In the genomic region with DNA sequence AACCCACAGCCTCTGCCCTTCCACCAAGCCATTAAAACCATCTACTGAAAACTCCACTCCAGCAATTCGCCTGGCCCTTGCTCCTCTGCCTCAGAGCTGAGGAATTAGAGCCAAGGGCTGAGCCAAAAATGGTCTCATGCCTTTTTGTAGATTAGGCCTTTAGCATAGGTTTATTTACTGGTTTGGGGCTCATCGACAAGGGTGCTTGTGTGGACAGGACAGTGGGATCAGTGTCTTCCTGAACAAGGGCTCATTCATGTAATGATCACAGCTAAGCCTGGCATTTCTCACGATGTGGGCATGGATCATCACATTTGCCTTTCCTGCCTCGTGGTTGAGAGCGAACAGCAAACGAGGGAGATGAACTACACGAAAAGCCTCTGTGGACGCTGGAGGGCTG, we compare ENCODE assay signal across 11 cellular contexts. TPM values are rescaled to one million over a fixed set of nuclear protein-coding genes. Genes with fewer than 3 reads are reported as not detected.
"Had no signal": no experiment of that assay in that cellular context is flagged by ENCODE, and none has a peak within 500 bp of the region (broad histone marks: within the 10 kb centered on the region; RNA-seq: fewer than 3 reads in every experiment).

No MANE protein-coding gene starts in this region.

- H3K36me3 ChIP-seq: ascending aorta, tibial nerve, vagina had no signal

- H3K27me3 ChIP-seq: ascending aorta, vagina had no signal

- H3K4me3 Mint-ChIP-seq: activated CD4-positive, alpha-beta T cell treated with anti-CD3 and anti-CD28 coated beads, Interleukin-2, amount 10 ng/mL, durations not matched to agents 7 days and 5 days; immature natural killer cell; naive B cell; stimulated activated memory B cell treated with anti-CD40 and anti-IgM and Interleukin-4, amounts not matched to agents 10 μg/mL and 1 μg/mL and 100 μg/mL, for 72 hours had no signal

- H3K9me3 ChIP-seq: ascending aorta, tibial nerve, vagina had no signal

- H3K27ac Mint-ChIP-seq: activated CD4-positive, alpha-beta T cell treated with anti-CD3 and anti-CD28 coated beads, Interleukin-2, amount 10 ng/mL, durations not matched to agents 7 days and 5 days; naive B cell; stimulated activated memory B cell treated with anti-CD40 and anti-IgM and Interleukin-4, amounts not matched to agents 10 μg/mL and 1 μg/mL and 100 μg/mL, for 72 hours had no signal

- H3K4me1 ChIP-seq: ascending aorta, parathyroid adenoma, vagina had no signal

- H3K9me3 Mint-ChIP-seq: activated CD4-positive, alpha-beta T cell treated with anti-CD3 and anti-CD28 coated beads, Interleukin-2, amount 10 ng/mL, durations not matched to agents 7 days and 5 days; immature natural killer cell; stimulated activated memory B cell treated with anti-CD40 and anti-IgM and Interleukin-4, amounts not matched to agents 10 μg/mL and 1 μg/mL and 100 μg/mL, for 72 hours had no signal

- H3K27ac ChIP-seq: ascending aorta, parathyroid adenoma, vagina had no signal

- H3K79me2 ChIP-seq: parathyroid adenoma had no signal

- H3K9ac ChIP-seq: parathyroid adenoma had no signal

- H3K4me1 Mint-ChIP-seq: activated CD4-positive, alpha-beta T cell treated with anti-CD3 and anti-CD28 coated beads, Interleukin-2, amount 10 ng/mL, durations not matched to agents 7 days and 5 days; immature natural killer cell; naive B cell; stimulated activated memory B cell treated with anti-CD40 and anti-IgM and Interleukin-4, amounts not matched to agents 10 μg/mL and 1 μg/mL and 100 μg/mL, for 72 hours had no signal

- H3K36me3 Mint-ChIP-seq: immature natural killer cell; naive B cell; stimulated activated memory B cell treated with anti-CD40 and anti-IgM and Interleukin-4, amounts not matched to agents 10 μg/mL and 1 μg/mL and 100 μg/mL, for 72 hours had no signal

- H2AFZ ChIP-seq: parathyroid adenoma had no signal

- H3K4me3 ChIP-seq: ascending aorta, lung, tibial nerve, vagina had no signal

RNA-seq across cellular contexts. Expression of gene PHF24, which starts 59.2 kb away (rescaled TPM):
- total RNA-seq: activated CD4-positive, alpha-beta T cell treated with anti-CD3 and anti-CD28 coated beads, Interleukin-2, amount 10 ng/mL, durations not matched to agents 7 days and 5 days; ascending aorta; mononuclear cell; T-helper 2 cell treated with Interferon-gamma antibody and Interleukin-4, amounts not matched to agents 100 ng/mL and 5 ng/mL, for 36 hours had no signal
- polyA plus RNA-seq: immature natural killer cell had no signal
